2 cellular contexts compared by ENCODE assay signal in genomic region chr5:140673187-140673976, GRCh38.
TF ChIP-seq lines count a peak whose summit lies in the region.

Gene DND1 (minus strand): TSS chr5:140673576. CDS start chr5:140673542, 34 bp downstream.

TF ChIP-seq in IMR-90, 13 proteins besides CTCF, POLR2A, EP300 and RAD21:
- no peak for TF ChIP-seq FOS (IDR thresholded peaks at IDR 0.05; ENCODE audit: low read depth, low read length)
- no peak for TF ChIP-seq NFE2L2 (IDR thresholded peaks at IDR 0.05; ENCODE audit: low read depth, low read length)
- TF ChIP-seq ELK1 (IDR thresholded peaks at IDR 0.05; ENCODE audit: borderline replicate concordance, low read depth, low read length): no peak
- no peak for TF ChIP-seq MAFK (IDR thresholded peaks at IDR 0.05; ENCODE audit: low read depth, low read length)
- TF ChIP-seq BHLHE40 (IDR thresholded peaks at IDR 0.05; ENCODE audit: low read depth, low read length): no peak
- TF ChIP-seq RCOR1 (IDR thresholded peaks at IDR 0.05; ENCODE audit: insufficient replicate concordance, low read length): no peak
- TF ChIP-seq, protein P1, sequence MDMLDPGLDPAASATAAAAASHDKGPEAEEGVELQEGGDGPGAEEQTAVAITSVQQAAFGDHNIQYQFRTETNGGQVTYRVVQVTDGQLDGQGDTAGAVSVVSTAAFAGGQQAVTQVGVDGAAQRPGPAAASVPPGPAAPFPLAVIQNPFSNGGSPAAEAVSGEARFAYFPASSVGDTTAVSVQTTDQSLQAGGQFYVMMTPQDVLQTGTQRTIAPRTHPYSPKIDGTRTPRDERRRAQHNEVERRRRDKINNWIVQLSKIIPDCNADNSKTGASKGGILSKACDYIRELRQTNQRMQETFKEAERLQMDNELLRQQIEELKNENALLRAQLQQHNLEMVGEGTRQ (IDR thresholded peaks at IDR 0.05; ENCODE audit: low read depth, low read length): no peak
- TF ChIP-seq MXI1 (IDR thresholded peaks at IDR 0.05; ENCODE audit: borderline replicate concordance, low read depth, low read length): no peak
- TF ChIP-seq CHD1 (IDR thresholded peaks at IDR 0.05; ENCODE audit: low read depth, low read length): no peak
- TF ChIP-seq RFX5 (IDR thresholded peaks at IDR 0.05; ENCODE audit: low read depth, low read length): no peak
- TF ChIP-seq CEBPB (IDR thresholded peaks at IDR 0.05; ENCODE audit: low read depth, low read length): no peak
- no peak for TF ChIP-seq MAZ (IDR thresholded peaks at IDR 0.05; ENCODE audit: borderline replicate concordance, low read depth, low read length)
- TF ChIP-seq SMC3 (IDR thresholded peaks at IDR 0.05; ENCODE audit: low read depth, low read length): no peak

TF ChIP-seq in endothelial cell of umbilical vein, 7 proteins besides CTCF, POLR2A, EP300 and RAD21:
- no peak for TF ChIP-seq GATA2 (IDR thresholded peaks at IDR 0.05; ENCODE audit: insufficient read depth, insufficient read length, low read depth, low read length)
